ENCODE assay signal across 20 cellular contexts in genomic region chr17:3896108-3897099, GRCh38. TPM values are rescaled to one million over a fixed set of nuclear protein-coding genes. Genes with fewer than 3 reads are reported as not detected.
DNase-seq lines count a peak whose midpoint lies in the region; ATAC-seq and TF ChIP-seq lines count a peak whose summit lies in the region.
"Had no signal": no experiment of that assay in that cellular context is flagged by ENCODE, and none has a peak within 500 bp of the region (broad histone marks: within the 10 kb centered on the region; RNA-seq: fewer than 3 reads in every experiment).

No MANE protein-coding gene starts in this region.

- no CpG with 5 or more reads among the region's 18 CpGs for WGBS in neuronal stem cell (ENCODE audit: extremely low coverage in 2 of 2, insufficient read length in 2 of 2, insufficient replicate concordance in 1 of 2), 2 donors

- no peak overlapping the region for H4K91ac ChIP-seq in neuronal stem cell (ENCODE audit: low read depth, low read length, poor library complexity)

- H3K27me3 Mint-ChIP-seq in CD8-positive, alpha-beta memory T cell: no peaks in the 10 kb centered on the region

- H3K14ac ChIP-seq in neuronal stem cell (ENCODE audit: low read length): peak overlapping the region; percentile 21

- no peak overlapping the region for H2BK5ac ChIP-seq in neuronal stem cell (ENCODE audit: low read length)

- POLR2A ChIA-PET in CD8-positive, alpha-beta memory T cell (lab: Charles Lee): no interaction called here

- H3K36me3 ChIP-seq in BLaER1 treated with 17β-estradiol and CSF1 and Interleukin-3, amounts not matched to agents 10 nM and 100 nM: peaks cover 0 to 48% (median 26%) of the 10 kb centered on the region in 11 experiments; a peak in 16 of 22 replicates
- no peaks in the 10 kb centered on the region for H3K36me3 ChIP-seq in neuronal stem cell (replicated peaks in 1 of 2; ENCODE audit: control insufficient read depth in 2 of 2, insufficient read depth in 2 of 2, low read length in 2 of 2)
- no peaks in the 10 kb centered on the region for H3K36me3 ChIP-seq in CD8-positive, alpha-beta memory T cell (ENCODE audit: insufficient read depth, low read length)

- no peak overlapping the region for H2BK12ac ChIP-seq in neuronal stem cell (ENCODE audit: low read length)

- peak overlapping the region; percentile 82 for H4K8ac ChIP-seq in neuronal stem cell (ENCODE audit: low read depth, low read length)

- H3K36me3 Mint-ChIP-seq in CD8-positive, alpha-beta memory T cell: peaks cover 0 to 2% (median 0%) of the 10 kb centered on the region in 3 donors
- H3K36me3 Mint-ChIP-seq: activated naive CD4-positive, alpha-beta T cell treated with anti-CD3 and anti-CD28 coated beads, Interleukin-2, amount 50 U/mL, for 72 hours; natural killer cell had no signal

- H2AFZ ChIP-seq in neuronal stem cell (ENCODE audit: low read length): peak overlapping the region; percentile 15
- H2AFZ ChIP-seq: PC-9 had no signal

- H2BK15ac ChIP-seq in neuronal stem cell (ENCODE audit: low read length): peak overlapping the region; percentile 98

- peak; percentile 26 for DNase-seq in cerebellum (ENCODE audit: low spot score)
- no peak for DNase-seq in neuronal stem cell (ENCODE audit: low spot score)
- DNase-seq in CD8-positive, alpha-beta memory T cell: no peak
- DNase-seq in kidney glomerular epithelial cell (lab: John Stamatoyannopoulos, UW): no peak
- no peak for DNase-seq in activated CD4-positive, alpha-beta T cell treated with anti-CD3 and anti-CD28 coated beads for 4 hours
- DNase-seq: activated CD4-positive, alpha-beta T cell treated with anti-CD3 and anti-CD28 coated beads for 48 hours; Calu3; effector CD8-positive, alpha-beta T cell; H9; natural killer cell; NCI-H1930; NCI-H526; PC-9; SK-N-SH; T1000 had no signal

- H3K4me3 ChIP-seq in BLaER1 treated with 17β-estradiol and CSF1 and Interleukin-3, amounts not matched to agents 10 nM and 100 nM: no peak overlapping the region
- H3K4me3 ChIP-seq in neuronal stem cell (ENCODE audit: low read length in 2 of 2): no peak overlapping the region
- no peak overlapping the region for H3K4me3 ChIP-seq in CD8-positive, alpha-beta memory T cell (ENCODE audit: low read length)
- H3K4me3 ChIP-seq: left lung, PC-9 had no signal

- peaks cover 12 to 19% (median 15%) of the 10 kb centered on the region in 3 donors for H3K4me1 Mint-ChIP-seq in CD8-positive, alpha-beta memory T cell

- H2BK120ac ChIP-seq in neuronal stem cell (ENCODE audit: low read depth, low read length): peak overlapping the region; percentile 96

- ATAC-seq in GM19328 (IDR thresholded peaks at IDR 0.05; ENCODE audit: unreplicated experiment): no peak
- ATAC-seq: activated naive CD4-positive, alpha-beta T cell treated with anti-CD3 and anti-CD28 coated beads, Interleukin-2, amount 50 U/mL, for 72 hours; left lung; natural killer cell had no signal

- peaks cover 0 to 13% (median 9%) of the 10 kb centered on the region in 11 experiments; a peak in 7 of 22 replicates for H3K27me3 ChIP-seq in BLaER1 treated with 17β-estradiol and CSF1 and Interleukin-3, amounts not matched to agents 10 nM and 100 nM
- H3K27me3 ChIP-seq in neuronal stem cell (ENCODE audit: control insufficient read depth in 3 of 3, insufficient read depth in 3 of 3, low read depth in 1 of 3, low read length in 3 of 3): peaks cover 0 to 14% (median 3%) of the 10 kb centered on the region in 3 experiments
- no peaks in the 10 kb centered on the region for H3K27me3 ChIP-seq in CD8-positive, alpha-beta memory T cell (ENCODE audit: insufficient read depth, low read length, poor library complexity, severe bottlenecking)
- H3K27me3 ChIP-seq: left lung had no signal

- peak overlapping the region in 9 of 11 experiments; percentile 4 to 91 (median 37); a peak in 8 of 22 replicates for H3K4me2 ChIP-seq in BLaER1 treated with 17β-estradiol and CSF1 and Interleukin-3, amounts not matched to agents 10 nM and 100 nM
- H3K4me2 ChIP-seq in neuronal stem cell (ENCODE audit: insufficient read depth, low read length, poor library complexity, severe bottlenecking): no peak overlapping the region
- H3K4me2 ChIP-seq: PC-9, SK-N-SH had no signal

- no peaks in the 10 kb centered on the region for H3K9me3 ChIP-seq in BLaER1 treated with 17β-estradiol and CSF1 and Interleukin-3, amounts not matched to agents 10 nM and 100 nM (replicated peaks in 1 of 11)
- H3K9me3 ChIP-seq in neuronal stem cell (replicated peaks in 1 of 2; ENCODE audit: control insufficient read depth in 2 of 2, insufficient read depth in 1 of 2, low read depth in 1 of 2, low read length in 2 of 2): no peaks in the 10 kb centered on the region
- no peaks in the 10 kb centered on the region for H3K9me3 ChIP-seq in CD8-positive, alpha-beta memory T cell (ENCODE audit: low read length)
- H3K9me3 ChIP-seq: left lung, SK-N-SH had no signal

- H3K79me1 ChIP-seq in neuronal stem cell (ENCODE audit: low read depth, low read length): no peaks in the 10 kb centered on the region

- no peak for TF ChIP-seq RAD21 in Ishikawa (IDR thresholded peaks at IDR 0.05; ENCODE audit: low read depth)

- no peak overlapping the region for H3K4ac ChIP-seq in neuronal stem cell (ENCODE audit: low read length)

- H3K23ac ChIP-seq in neuronal stem cell (ENCODE audit: low read depth, low read length, poor library complexity): no peak overlapping the region

- H4K20me1 ChIP-seq in BLaER1 treated with 17β-estradiol and CSF1 and Interleukin-3, amounts not matched to agents 10 nM and 100 nM: peaks cover 0 to 8% (median 5%) of the 10 kb centered on the region in 11 experiments; a peak in 9 of 22 replicates

- CTCF ChIA-PET in CD8-positive, alpha-beta memory T cell (lab: Charles Lee): interaction anchor here (1.3 kb wide), 1 partner anchor 17 kb away, joined by 3 read pairs; no protein-coding TSS in a partner anchor

- H3K27ac ChIP-seq in BLaER1 treated with 17β-estradiol and CSF1 and Interleukin-3, amounts not matched to agents 10 nM and 100 nM: peak overlapping the region in 1 of 11 experiments; percentile 34; a peak in 1 of 22 replicates
- H3K27ac ChIP-seq in neuronal stem cell (replicated peaks; ENCODE audit: low read length): no peak overlapping the region
- H3K27ac ChIP-seq in CD8-positive, alpha-beta memory T cell (ENCODE audit: low read depth, low read length): no peak overlapping the region
- H3K27ac ChIP-seq: PC-9 had no signal

- H3K4me1 ChIP-seq in BLaER1 treated with 17β-estradiol and CSF1 and Interleukin-3, amounts not matched to agents 10 nM and 100 nM: peaks cover 40 to 67% (median 56%) of the 10 kb centered on the region in 10 experiments
- H3K4me1 ChIP-seq in neuronal stem cell (ENCODE audit: control insufficient read depth in 2 of 2, insufficient read depth in 1 of 2, low read depth in 1 of 2, low read length in 2 of 2): peaks cover 13 to 19% of the 10 kb centered on the region in 2 donors
- H3K4me1 ChIP-seq in CD8-positive, alpha-beta memory T cell (ENCODE audit: insufficient read depth, low read length): peaks cover 13% of the 10 kb centered on the region

- peak; percentile 66 for TF ChIP-seq EP300 in Ishikawa (IDR thresholded peaks at IDR 0.05; ENCODE audit: borderline replicate concordance)

- H3K18ac ChIP-seq in neuronal stem cell (ENCODE audit: low read length): peak overlapping the region; percentile 64

- H3K9me3 Mint-ChIP-seq in CD8-positive, alpha-beta memory T cell: no peaks in the 10 kb centered on the region
- H3K9me3 Mint-ChIP-seq: activated naive CD4-positive, alpha-beta T cell treated with anti-CD3 and anti-CD28 coated beads, Interleukin-2, amount 50 U/mL, for 72 hours; H9; natural killer cell had no signal

- H3K4me3 Mint-ChIP-seq in CD8-positive, alpha-beta memory T cell: no peak overlapping the region
- H3K4me3 Mint-ChIP-seq: H9, natural killer cell had no signal

- H3K9ac ChIP-seq in BLaER1 treated with 17β-estradiol and CSF1 and Interleukin-3, amounts not matched to agents 10 nM and 100 nM: peak overlapping the region in 5 of 11 experiments; percentile 11 to 44 (median 31); a peak in 4 of 22 replicates
- peak overlapping the region; percentile 72 for H3K9ac ChIP-seq in neuronal stem cell (ENCODE audit: low read depth, low read length, poor library complexity)
- H3K9ac ChIP-seq: SK-N-SH had no signal

- H3K27ac Mint-ChIP-seq in CD8-positive, alpha-beta memory T cell: no peak overlapping the region
- H3K27ac Mint-ChIP-seq: activated naive CD4-positive, alpha-beta T cell treated with anti-CD3 and anti-CD28 coated beads, Interleukin-2, amount 50 U/mL, for 72 hours; natural killer cell had no signal

- H2AK5ac ChIP-seq in neuronal stem cell (ENCODE audit: low read depth, low read length): peak overlapping the region; percentile 70

TF ChIP-seq in Ishikawa, 13 proteins besides CTCF, POLR2A, EP300 and RAD21:
- TF ChIP-seq NFIC (IDR thresholded peaks at IDR 0.05): peak; percentile 93
- no peak for TF ChIP-seq CEBPB (IDR thresholded peaks at IDR 0.05)
- TF ChIP-seq EGR1 (IDR thresholded peaks at IDR 0.05): no peak
- TF ChIP-seq ZBTB7A (IDR thresholded peaks at IDR 0.05; ENCODE audit: low read depth): no peak
- no peak for TF ChIP-seq TAF1 (IDR thresholded peaks at IDR 0.05; ENCODE audit: low read depth)
- TF ChIP-seq USF1 (IDR thresholded peaks at IDR 0.05): no peak
- TF ChIP-seq TCF12 (IDR thresholded peaks at IDR 0.05; ENCODE audit: low read depth): peak; percentile 71; the same call in 1 of the 2 replicates
- TF ChIP-seq YY1 (IDR thresholded peaks at IDR 0.05; ENCODE audit: low read depth): peak; percentile 47; the same call in 1 of the 2 replicates

RNA-seq across cellular contexts. Expression of gene CAMKK1, which starts 3.6 kb away (rescaled TPM):
- 11.8 TPM for total RNA-seq in cerebellum
- polyA plus RNA-seq in neuronal stem cell (2013, experiment 1 of 2): 4.8 TPM
- polyA plus RNA-seq in neuronal stem cell (2013, experiment 2 of 2): 5.0 TPM
- 1 to 10 TPM; 2.3 to 2.7 TPM for total RNA-seq in CD8-positive, alpha-beta memory T cell
- 1.1 TPM for polyA plus RNA-seq in CD8-positive, alpha-beta memory T cell

RNA-seq across cellular contexts. Expression of gene P2RX1, which starts 19.9 kb away (rescaled TPM):
- total RNA-seq in cerebellum: 0.27 TPM
- not detected for polyA plus RNA-seq in neuronal stem cell (2013, experiment 1 of 2)
- polyA plus RNA-seq in neuronal stem cell (2013, experiment 2 of 2): not detected
- total RNA-seq in CD8-positive, alpha-beta memory T cell: under 1 TPM; 0.13 to 0.22 TPM
- not detected for polyA plus RNA-seq in CD8-positive, alpha-beta memory T cell
- total RNA-seq: Calu3, H9, PC-9 had no signal
- polyA plus RNA-seq: SK-N-SH had no signal

RNA-seq across cellular contexts. Expression of gene NCBP3, which starts 50.4 kb away (rescaled TPM):
- 49.2 TPM for total RNA-seq in cerebellum
- 32.2 TPM for polyA plus RNA-seq in neuronal stem cell (2013, experiment 1 of 2)
- polyA plus RNA-seq in neuronal stem cell (2013, experiment 2 of 2): 31.9 TPM
- 10 to 100 TPM; 39.9 to 42.0 TPM for total RNA-seq in CD8-positive, alpha-beta memory T cell
- polyA plus RNA-seq in CD8-positive, alpha-beta memory T cell: 18.0 TPM
